Comparison of ENCODE assay signal across 21 cellular contexts in the genomic region with DNA sequence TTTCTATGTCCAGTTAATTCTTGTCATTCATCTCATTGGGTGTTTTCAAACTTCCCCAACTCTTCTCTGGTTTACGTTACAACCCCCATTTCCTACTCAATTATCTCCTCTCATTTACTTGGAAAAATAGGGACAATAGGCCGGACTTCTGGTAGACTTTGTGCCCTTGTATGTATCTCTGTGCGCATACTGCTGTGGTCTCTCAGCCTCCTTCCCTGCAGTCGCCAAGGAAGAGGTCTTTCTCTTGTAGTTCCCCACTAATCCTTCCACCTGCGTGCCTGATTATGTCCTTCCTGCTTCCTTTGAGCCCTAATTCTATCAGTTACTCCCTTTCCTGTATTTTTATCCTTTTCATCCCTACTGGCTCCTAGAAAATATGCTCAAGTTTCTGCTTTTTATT.
"Had no signal": no experiment of that assay in that cellular context is flagged by ENCODE, and none has a peak within 500 bp of the region (broad histone marks: within the 10 kb centered on the region; RNA-seq: fewer than 3 reads in every experiment).

No MANE protein-coding gene starts in this region.

- H3K9ac ChIP-seq: parathyroid adenoma had no signal

- H3K4me1 Mint-ChIP-seq: activated CD4-positive, alpha-beta T cell treated with anti-CD3 and anti-CD28 coated beads, Interleukin-2, amount 10 ng/mL, durations not matched to agents 7 days and 5 days had no signal

- H3K4me3 Mint-ChIP-seq: activated CD4-positive, alpha-beta T cell treated with anti-CD3 and anti-CD28 coated beads, Interleukin-2, amount 10 ng/mL, durations not matched to agents 7 days and 5 days; activated CD8-positive, alpha-beta T cell treated with anti-CD3 and anti-CD28 coated beads, Interleukin-2, amount 10 ng/mL, durations not matched to agents 7 days and 5 days; activated naive CD8-positive, alpha-beta T cell; activated T-helper 1 cell treated with anti-CD3 and anti-CD28 coated beads, Interleukin-12 subunit alpha, Interleukin-12 subunit beta, Interleukin-2, Interleukin-4 antibody, amounts not matched to agents 30 ng/mL and 10 ng/mL and 1 ng/mL, durations not matched to agents 14 hours and 24 hours and 36 hours; central memory CD8-positive, alpha-beta T cell; natural killer cell; type B pancreatic cell had no signal

- H3K27ac ChIP-seq: colonic mucosa, esophagus squamous epithelium, gastroesophageal sphincter, parathyroid adenoma, spleen, thoracic aorta, vagina had no signal

- H3K27me3 Mint-ChIP-seq: activated CD4-positive, alpha-beta T cell treated with anti-CD3 and anti-CD28 coated beads, Interleukin-2, amount 10 ng/mL, durations not matched to agents 7 days and 5 days; activated naive CD8-positive, alpha-beta T cell; central memory CD8-positive, alpha-beta T cell; type B pancreatic cell had no signal

- H3K9me3 Mint-ChIP-seq: activated CD4-positive, alpha-beta T cell treated with anti-CD3 and anti-CD28 coated beads, Interleukin-2, amount 10 ng/mL, durations not matched to agents 7 days and 5 days; activated T-helper 1 cell treated with anti-CD3 and anti-CD28 coated beads, Interleukin-12 subunit alpha, Interleukin-12 subunit beta, Interleukin-2, Interleukin-4 antibody, amounts not matched to agents 30 ng/mL and 10 ng/mL and 1 ng/mL, durations not matched to agents 14 hours and 24 hours and 36 hours; central memory CD8-positive, alpha-beta T cell; natural killer cell; type B pancreatic cell had no signal

- H3K36me3 ChIP-seq: colonic mucosa, esophagus squamous epithelium, gastroesophageal sphincter, spleen, thoracic aorta, vagina had no signal

- H3K4me1 ChIP-seq: colonic mucosa, vagina had no signal

- H3K36me3 Mint-ChIP-seq: natural killer cell, type B pancreatic cell had no signal

- ATAC-seq: activated CD8-positive, alpha-beta T cell treated with anti-CD3 and anti-CD28 coated beads, Interleukin-2, amount 10 ng/mL, durations not matched to agents 7 days and 5 days; gastroesophageal sphincter; left colon; natural killer cell had no signal

- DNase-seq: activated CD4-positive, alpha-beta T cell treated with anti-CD3 and anti-CD28 coated beads, Interleukin-2, amount 10 ng/mL, durations not matched to agents 7 days and 5 days; activated CD4-positive, CD25-positive, alpha-beta regulatory T cell treated with anti-CD3 and anti-CD28 coated beads, Interleukin-2, amount 50 U/mL, for 72 hours; activated CD8-positive, alpha-beta T cell treated with anti-CD3 and anti-CD28 coated beads, Interleukin-2, amount 10 ng/mL, durations not matched to agents 7 days and 5 days; activated gamma-delta T cell treated with Interleukin-2 at 50 U/mL for 16 hours; colonic mucosa; esophagus squamous epithelium; head of caudate nucleus; islet precursor cell; left colon; natural killer cell; spleen; stimulated activated CD4-positive, alpha-beta T cell treated with anti-CD3 and anti-CD28 coated beads, Interleukin-4, amount 100 ng/mL, for 1 hour; stimulated activated naive CD4-positive, alpha-beta T cell had no signal

- H3K27ac Mint-ChIP-seq: activated CD4-positive, alpha-beta T cell treated with anti-CD3 and anti-CD28 coated beads, Interleukin-2, amount 10 ng/mL, durations not matched to agents 7 days and 5 days; activated CD8-positive, alpha-beta T cell treated with anti-CD3 and anti-CD28 coated beads, Interleukin-2, amount 10 ng/mL, durations not matched to agents 7 days and 5 days; activated naive CD8-positive, alpha-beta T cell; activated T-helper 1 cell treated with anti-CD3 and anti-CD28 coated beads, Interleukin-12 subunit alpha, Interleukin-12 subunit beta, Interleukin-2, Interleukin-4 antibody, amounts not matched to agents 30 ng/mL and 10 ng/mL and 1 ng/mL, durations not matched to agents 14 hours and 24 hours and 36 hours; natural killer cell; type B pancreatic cell had no signal

- H3K9me3 ChIP-seq: colonic mucosa, esophagus squamous epithelium, gastroesophageal sphincter, spleen, thoracic aorta, vagina had no signal

- H3K27me3 ChIP-seq: colonic mucosa, esophagus squamous epithelium, gastroesophageal sphincter, spleen, vagina had no signal

- H3K4me3 ChIP-seq: colonic mucosa, esophagus squamous epithelium, gastroesophageal sphincter, spleen, thoracic aorta, vagina had no signal

- H3K79me2 ChIP-seq: parathyroid adenoma had no signal
